23 cellular contexts compared by ENCODE assay signal in genomic region chrX:47182106-47182700, GRCh38. TPM values are rescaled to one million over a fixed set of nuclear protein-coding genes. Genes with fewer than 3 reads are reported as not detected.
DNase-seq lines count a peak whose midpoint lies in the region; ATAC-seq, FAIRE-seq and TF ChIP-seq lines count a peak whose summit lies in the region.
"Had no signal": no experiment of that assay in that cellular context is flagged by ENCODE, and none has a peak within 500 bp of the region (broad histone marks: within the 10 kb centered on the region; RNA-seq: fewer than 3 reads in every experiment).

No MANE protein-coding gene starts in this region.

- no peaks in the 10 kb centered on the region for H3K27me3 ChIP-seq in small intestine (ENCODE audit: control insufficient read depth in 2 of 2, insufficient read depth in 2 of 2, low read length in 2 of 2)

- no peak for FAIRE-seq in small intestine (lab: Jason Lieb, UNC)
- FAIRE-seq: D721Med, GM12892, GM19239, H1, HepG2, HTR-8/SVneo had no signal

- no peaks in the 10 kb centered on the region for H3K9me3 Mint-ChIP-seq in activated naive CD8-positive, alpha-beta T cell treated with anti-CD3 and anti-CD28 coated beads for 36 hours
- H3K9me3 Mint-ChIP-seq in activated naive CD8-positive, alpha-beta T cell treated with anti-CD3 and anti-CD28 coated beads, Interleukin-2, amount 50 U/mL, for 24 hours, result no peaks in the 10 kb centered on the region
- no peaks in the 10 kb centered on the region for H3K9me3 Mint-ChIP-seq in chondrocyte (ENCODE audit: low read depth)
- no peaks in the 10 kb centered on the region for H3K9me3 Mint-ChIP-seq in stimulated activated effector memory CD8-positive, alpha-beta T cell treated with anti-CD3 and anti-CD28 coated beads, Interleukin-12 subunit alpha, Interleukin-12 subunit beta, amount 100 ng/mL, for 72 hours
- H3K9me3 Mint-ChIP-seq: CD4-positive, alpha-beta memory T cell; HFFc6 had no signal

- no peak for DNase-seq in activated naive CD8-positive, alpha-beta T cell treated with anti-CD3 and anti-CD28 coated beads for 36 hours
- no peak for DNase-seq in activated naive CD8-positive, alpha-beta T cell treated with anti-CD3 and anti-CD28 coated beads, Interleukin-2, amount 50 U/mL, for 24 hours
- DNase-seq in chondrocyte (ENCODE audit: low spot score), result peak; percentile 52
- peak; percentile 60 for DNase-seq in mesenteric fat pad (ENCODE audit: low spot score)
- DNase-seq in stimulated activated effector memory CD8-positive, alpha-beta T cell treated with anti-CD3 and anti-CD28 coated beads, Interleukin-12 subunit alpha, Interleukin-12 subunit beta, amount 100 ng/mL, for 72 hours (ENCODE audit: low spot score in 2 of 2), result no peak
- DNase-seq in small intestine, result no peak
- no peak for DNase-seq in DMS79 (lab: John Stamatoyannopoulos, UW)
- DNase-seq: C1 segment of cervical spinal cord; CD4-positive, alpha-beta memory T cell; COR-L47; DMS153; DND-41; GDM1; HFFc6 had no signal

- no peaks in the 10 kb centered on the region for H3K4me1 Mint-ChIP-seq in activated naive CD8-positive, alpha-beta T cell treated with anti-CD3 and anti-CD28 coated beads for 36 hours
- H3K4me1 Mint-ChIP-seq in activated naive CD8-positive, alpha-beta T cell treated with anti-CD3 and anti-CD28 coated beads, Interleukin-2, amount 50 U/mL, for 24 hours, result no peaks in the 10 kb centered on the region
- peaks cover 3% of the 10 kb centered on the region for H3K4me1 Mint-ChIP-seq in chondrocyte (ENCODE audit: low read depth)
- H3K4me1 Mint-ChIP-seq in stimulated activated effector memory CD8-positive, alpha-beta T cell treated with anti-CD3 and anti-CD28 coated beads, Interleukin-12 subunit alpha, Interleukin-12 subunit beta, amount 100 ng/mL, for 72 hours, result peaks cover 5% of the 10 kb centered on the region
- H3K4me1 Mint-ChIP-seq: B cell; CD4-positive, alpha-beta memory T cell had no signal

- H3K27me3 Mint-ChIP-seq in activated naive CD8-positive, alpha-beta T cell treated with anti-CD3 and anti-CD28 coated beads for 36 hours, result no peaks in the 10 kb centered on the region
- no peaks in the 10 kb centered on the region for H3K27me3 Mint-ChIP-seq in activated naive CD8-positive, alpha-beta T cell treated with anti-CD3 and anti-CD28 coated beads, Interleukin-2, amount 50 U/mL, for 24 hours
- no peaks in the 10 kb centered on the region for H3K27me3 Mint-ChIP-seq in chondrocyte (ENCODE audit: low read depth)
- H3K27me3 Mint-ChIP-seq: B cell; CD4-positive, alpha-beta memory T cell had no signal

- H3K36me3 Mint-ChIP-seq in activated naive CD8-positive, alpha-beta T cell treated with anti-CD3 and anti-CD28 coated beads for 36 hours, result peaks cover 11% of the 10 kb centered on the region
- peaks cover 21% of the 10 kb centered on the region for H3K36me3 Mint-ChIP-seq in activated naive CD8-positive, alpha-beta T cell treated with anti-CD3 and anti-CD28 coated beads, Interleukin-2, amount 50 U/mL, for 24 hours (ENCODE audit: low read depth)
- peaks cover 12% of the 10 kb centered on the region for H3K36me3 Mint-ChIP-seq in chondrocyte (ENCODE audit: low read depth)
- peaks cover 67% of the 10 kb centered on the region for H3K36me3 Mint-ChIP-seq in stimulated activated effector memory CD8-positive, alpha-beta T cell treated with anti-CD3 and anti-CD28 coated beads, Interleukin-12 subunit alpha, Interleukin-12 subunit beta, amount 100 ng/mL, for 72 hours

- H3K36me3 ChIP-seq in small intestine (ENCODE audit: control insufficient read depth in 2 of 2, insufficient read depth in 2 of 2, low read length in 2 of 2), result peaks cover 10 to 11% of the 10 kb centered on the region in 2 donors

- 86 to 96% (median 92%) methylated on average over 8 to 9 of the region's 9 CpGs for WGBS in small intestine, 3 donors

- H3K27ac Mint-ChIP-seq in activated naive CD8-positive, alpha-beta T cell treated with anti-CD3 and anti-CD28 coated beads for 36 hours, result peak overlapping the region; percentile 38
- no peak overlapping the region for H3K27ac Mint-ChIP-seq in activated naive CD8-positive, alpha-beta T cell treated with anti-CD3 and anti-CD28 coated beads, Interleukin-2, amount 50 U/mL, for 24 hours
- H3K27ac Mint-ChIP-seq in chondrocyte (ENCODE audit: unreplicated experiment), result no peak overlapping the region
- H3K27ac Mint-ChIP-seq in stimulated activated effector memory CD8-positive, alpha-beta T cell treated with anti-CD3 and anti-CD28 coated beads, Interleukin-12 subunit alpha, Interleukin-12 subunit beta, amount 100 ng/mL, for 72 hours, result peak overlapping the region; percentile 20
- H3K27ac Mint-ChIP-seq: B cell, HFFc6 had no signal

- no peak for TF ChIP-seq CTCF in chondrocyte (IDR thresholded peaks at IDR 0.05)

- H3K4me3 ChIP-seq in small intestine (ENCODE audit: low read depth in 1 of 2, low read length in 2 of 2), result no peak overlapping the region
- H3K4me3 ChIP-seq: HAP-1 had no signal

- H3K4me3 Mint-ChIP-seq in activated naive CD8-positive, alpha-beta T cell treated with anti-CD3 and anti-CD28 coated beads for 36 hours, result no peak overlapping the region
- H3K4me3 Mint-ChIP-seq in activated naive CD8-positive, alpha-beta T cell treated with anti-CD3 and anti-CD28 coated beads, Interleukin-2, amount 50 U/mL, for 24 hours, result no peak overlapping the region
- H3K4me3 Mint-ChIP-seq in chondrocyte (ENCODE audit: unreplicated experiment), result no peak overlapping the region
- H3K4me3 Mint-ChIP-seq in stimulated activated effector memory CD8-positive, alpha-beta T cell treated with anti-CD3 and anti-CD28 coated beads, Interleukin-12 subunit alpha, Interleukin-12 subunit beta, amount 100 ng/mL, for 72 hours, result no peak overlapping the region
- H3K4me3 Mint-ChIP-seq: B cell; CD4-positive, alpha-beta memory T cell; HFFc6 had no signal

- no peaks in the 10 kb centered on the region for H3K4me1 ChIP-seq in small intestine (ENCODE audit: control insufficient read depth in 2 of 2, insufficient read depth in 1 of 2, low read depth in 1 of 2, low read length in 1 of 2)
- H3K4me1 ChIP-seq: HAP-1 had no signal

- H3K27ac ChIP-seq in small intestine (ENCODE audit: low read depth in 1 of 2, low read length in 1 of 2), result no peak overlapping the region

- H3K9me3 ChIP-seq in small intestine (ENCODE audit: control insufficient read depth, low read depth), result no peaks in the 10 kb centered on the region
- H3K9me3 ChIP-seq: HAP-1 had no signal

- ATAC-seq in activated naive CD8-positive, alpha-beta T cell treated with anti-CD3 and anti-CD28 coated beads, Interleukin-2, amount 50 U/mL, for 24 hours, result no peak
- ATAC-seq in stimulated activated effector memory CD8-positive, alpha-beta T cell treated with anti-CD3 and anti-CD28 coated beads, Interleukin-12 subunit alpha, Interleukin-12 subunit beta, amount 100 ng/mL, for 72 hours, result no peak
- no peak for ATAC-seq in HG03139 (IDR thresholded peaks at IDR 0.05; ENCODE audit: unreplicated experiment)
- ATAC-seq: HepG2 had no signal

RNA-seq across cellular contexts. Expression of gene UBA1, which starts 11.4 kb away (rescaled TPM):
- 100 to 1,000 TPM; 219 to 227 TPM for total RNA-seq in activated naive CD8-positive, alpha-beta T cell treated with anti-CD3 and anti-CD28 coated beads for 36 hours
- total RNA-seq in chondrocyte (299 to 312 TPM (median 311 TPM) in 3 replicates), mesenteric fat pad (189 TPM)
- polyA plus RNA-seq in small intestine, result 100 to 1,000 TPM in 1 of 3 donors, 10 to 100 TPM in 2; 90.5 to 101 (median 95.9) TPM

RNA-seq across cellular contexts. Expression of gene CDK16, which starts 36.3 kb away (rescaled TPM):
- 10 to 100 TPM; 49.9 to 51.3 TPM for total RNA-seq in activated naive CD8-positive, alpha-beta T cell treated with anti-CD3 and anti-CD28 coated beads for 36 hours
- total RNA-seq in chondrocyte, result 172 to 183 TPM (median 179 TPM) in 3 replicates
- total RNA-seq in mesenteric fat pad, result 80.6 TPM
- 10 to 100 TPM; 48.9 to 75.8 (median 53.9) TPM for polyA plus RNA-seq in small intestine

RNA-seq across cellular contexts. Expression of gene RBM10, which starts 37.2 kb away (rescaled TPM):
- total RNA-seq in activated naive CD8-positive, alpha-beta T cell treated with anti-CD3 and anti-CD28 coated beads for 36 hours, result 10 to 100 TPM; 67.2 to 69.0 TPM
- total RNA-seq in chondrocyte (29.0 to 36.3 TPM (median 29.6 TPM) in 3 replicates), mesenteric fat pad (23.6 TPM)
- 10 to 100 TPM; 27.8 to 36.2 (median 35.1) TPM for polyA plus RNA-seq in small intestine

RNA-seq across cellular contexts. Expression of gene NDUFB11, which starts 37.7 kb away (rescaled TPM):
- 10 to 100 TPM; 79.6 to 84.2 TPM for total RNA-seq in activated naive CD8-positive, alpha-beta T cell treated with anti-CD3 and anti-CD28 coated beads for 36 hours
- total RNA-seq in chondrocyte, result 60.7 to 65.4 TPM (median 60.8 TPM) in 3 replicates
- 58.6 TPM for total RNA-seq in mesenteric fat pad
- polyA plus RNA-seq in small intestine, result 100 to 1,000 TPM in 2 of 3 donors, 10 to 100 TPM in 1; 89.7 to 109 (median 108) TPM

RNA-seq across cellular contexts. Expression of gene USP11, which starts 50.6 kb away (rescaled TPM):
- total RNA-seq in activated naive CD8-positive, alpha-beta T cell treated with anti-CD3 and anti-CD28 coated beads for 36 hours, result 10 to 100 TPM; 45.3 to 49.5 TPM
- total RNA-seq in chondrocyte (151 to 189 TPM (median 157 TPM) in 3 replicates), mesenteric fat pad (42.2 TPM)
- polyA plus RNA-seq in small intestine, result 10 to 100 TPM in 1 of 3 donors, 1 to 10 TPM in 2; 4.0 to 17.0 (median 6.8) TPM

Comparison
In these comparisons a context has a peak if more than half of its experiments do, and no peak if none do; other contexts are left out.
1. H3K27ac Mint-ChIP-seq: peak in activated naive CD8-positive, alpha-beta T cell treated with anti-CD3 and anti-CD28 coated beads for 36 hours (single experiment) and stimulated activated effector memory CD8-positive, alpha-beta T cell treated with anti-CD3 and anti-CD28 coated beads, Interleukin-12 subunit alpha, Interleukin-12 subunit beta, amount 100 ng/mL, for 72 hours (single experiment); none in activated naive CD8-positive, alpha-beta T cell treated with anti-CD3 and anti-CD28 coated beads, Interleukin-2, amount 50 U/mL, for 24 hours (single experiment) and chondrocyte (single experiment).
2. DNase-seq: peak in chondrocyte (single experiment) and mesenteric fat pad (single experiment); none in activated naive CD8-positive, alpha-beta T cell treated with anti-CD3 and anti-CD28 coated beads for 36 hours (single experiment), activated naive CD8-positive, alpha-beta T cell treated with anti-CD3 and anti-CD28 coated beads, Interleukin-2, amount 50 U/mL, for 24 hours (single experiment), stimulated activated effector memory CD8-positive, alpha-beta T cell treated with anti-CD3 and anti-CD28 coated beads, Interleukin-12 subunit alpha, Interleukin-12 subunit beta, amount 100 ng/mL, for 72 hours (0 of 2), small intestine (single experiment) and DMS79 (single experiment).